11 cellular contexts compared by ENCODE assay signal in the genomic region with DNA sequence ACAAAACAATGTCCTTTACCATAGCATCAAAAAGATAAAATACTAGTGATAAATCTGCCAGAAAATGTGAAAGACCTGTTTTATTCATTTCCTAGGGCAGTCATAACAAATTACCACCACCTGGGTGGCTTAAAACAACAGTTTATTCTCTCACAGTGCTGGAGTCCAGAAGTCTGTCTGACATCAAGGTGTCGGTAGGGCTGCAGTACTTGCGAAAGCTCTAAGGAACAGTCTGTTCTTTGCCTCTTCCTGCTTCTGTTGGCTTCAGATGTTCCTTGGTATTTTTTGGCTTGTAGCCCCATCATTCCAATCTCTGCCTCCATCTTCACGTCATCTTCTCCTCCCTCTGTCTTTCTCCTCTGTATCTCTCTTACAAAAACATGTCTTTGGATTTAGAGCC. TPM values are rescaled to one million over a fixed set of nuclear protein-coding genes. Genes with fewer than 3 reads are reported as not detected.
A peak's percentile ranks its signal among the peaks of the same experiment; 100 is the strongest.
DNase-seq lines count a peak whose midpoint lies in the region; ATAC-seq and TF ChIP-seq lines count a peak whose summit lies in the region.
"Had no signal": no experiment of that assay in that cellular context is flagged by ENCODE, and none has a peak within 500 bp of the region (broad histone marks: within the 10 kb centered on the region; RNA-seq: fewer than 3 reads in every experiment).

No MANE protein-coding gene starts in this region.

- peaks cover 7% of the 10 kb centered on the region for H3K4me1 Mint-ChIP-seq in stimulated activated memory B cell treated with anti-CD40 and anti-IgM and Interleukin-4, amounts not matched to agents 10 μg/mL and 1 μg/mL and 100 μg/mL, for 72 hours

- H3K9me3 ChIP-seq in tibial nerve (no peaks in the 10 kb centered on the region), Karpas-422 (ENCODE audit: low read length) (no peaks in the 10 kb centered on the region)

- H3K27me3 ChIP-seq in tibial nerve: no peaks in the 10 kb centered on the region
- no peaks in the 10 kb centered on the region for H3K27me3 ChIP-seq in Karpas-422 (ENCODE audit: low read length)

- no peaks in the 10 kb centered on the region for H3K27me3 Mint-ChIP-seq in stimulated activated memory B cell treated with anti-CD40 and anti-IgM and Interleukin-4, amounts not matched to agents 10 μg/mL and 1 μg/mL and 100 μg/mL, for 72 hours

- no peaks in the 10 kb centered on the region for H3K36me3 Mint-ChIP-seq in stimulated activated memory B cell treated with anti-CD40 and anti-IgM and Interleukin-4, amounts not matched to agents 10 μg/mL and 1 μg/mL and 100 μg/mL, for 72 hours

- H3K9ac ChIP-seq in Karpas-422 (ENCODE audit: low read length): no peak overlapping the region

- no peak for ATAC-seq in stimulated activated memory B cell treated with anti-CD40 and anti-IgM and Interleukin-4, amounts not matched to agents 10 μg/mL and 1 μg/mL and 100 μg/mL, for 72 hours
- ATAC-seq: stimulated activated naive CD8-positive, alpha-beta T cell treated with anti-CD3 and anti-CD28 coated beads, Interleukin-15, Interleukin-2, amounts not matched to agents 100 U/mL and 50 U/mL, for 24 hours had no signal

- 23 to 27% methylated on average over 3 of the region's 3 CpGs for WGBS in tibial nerve, 2 donors

- H3K36me3 ChIP-seq in tibial nerve (no peaks in the 10 kb centered on the region), Karpas-422 (ENCODE audit: insufficient read depth, low read length) (no peaks in the 10 kb centered on the region)

- TF ChIP-seq POLR2A in tibial nerve (IDR thresholded peaks at IDR 0.05): no peak

- peaks cover 2% of the 10 kb centered on the region for H3K9me3 Mint-ChIP-seq in stimulated activated memory B cell treated with anti-CD40 and anti-IgM and Interleukin-4, amounts not matched to agents 10 μg/mL and 1 μg/mL and 100 μg/mL, for 72 hours

- H3K79me2 ChIP-seq in Karpas-422 (ENCODE audit: low read length): no peaks in the 10 kb centered on the region

- H3K9me2 ChIP-seq in Karpas-422 (replicated peaks; ENCODE audit: insufficient read depth, low read length): no peaks in the 10 kb centered on the region

- H3K27ac ChIP-seq in tibial nerve: peak overlapping the region; percentile 46 to 92 (median 74)
- H3K27ac ChIP-seq in Karpas-422 (ENCODE audit: low read length): no peak overlapping the region

- DNase-seq in epithelial cell of proximal tubule (ENCODE audit: low read depth) (peak; percentile 48), middle frontal gyrus (ENCODE audit: extremely low spot score, low spot score) (peak; percentile 15), tibial nerve (ENCODE audit: low spot score in 2 of 2) (peak; percentile 33 to 64), Karpas-422 (no peak), C1 segment of cervical spinal cord (lab: John Stamatoyannopoulos, UW) (no peak)
- DNase-seq in stimulated activated naive CD4-positive, alpha-beta T cell (lab: John Stamatoyannopoulos, UW): no peak
- DNase-seq: activated CD8-positive, alpha-beta memory T cell treated with anti-CD3 and anti-CD28 coated beads for 24 hours; cerebellar nuclear complex; stimulated activated naive CD8-positive, alpha-beta T cell treated with anti-CD3 and anti-CD28 coated beads, Interleukin-15, Interleukin-2, amounts not matched to agents 100 U/mL and 50 U/mL, for 24 hours had no signal

- TF ChIP-seq CTCF in epithelial cell of proximal tubule (conservative IDR thresholded peaks at IDR 0.05; ENCODE audit: low read depth, low read length) (no peak), tibial nerve (IDR thresholded peaks at IDR 0.05) (peak in 2 of 5 experiments; percentile 28 to 52)

- H2AFZ ChIP-seq in Karpas-422 (ENCODE audit: low read length): no peak overlapping the region

- no peak overlapping the region for H3K27ac Mint-ChIP-seq in stimulated activated memory B cell treated with anti-CD40 and anti-IgM and Interleukin-4, amounts not matched to agents 10 μg/mL and 1 μg/mL and 100 μg/mL, for 72 hours

- H3K4me2 ChIP-seq in Karpas-422 (ENCODE audit: low read depth, low read length, poor library complexity, severe bottlenecking): no peak overlapping the region

- H3K4me3 Mint-ChIP-seq in stimulated activated memory B cell treated with anti-CD40 and anti-IgM and Interleukin-4, amounts not matched to agents 10 μg/mL and 1 μg/mL and 100 μg/mL, for 72 hours: no peak overlapping the region

- H3K4me3 ChIP-seq in epithelial cell of proximal tubule (ENCODE audit: low read depth, low read length) (no peak overlapping the region), tibial nerve (no peak overlapping the region), Karpas-422 (ENCODE audit: low read length) (no peak overlapping the region)

- H3K4me1 ChIP-seq in tibial nerve (peaks cover 0 to 44% (median 21%) of the 10 kb centered on the region in 4 donors), Karpas-422 (ENCODE audit: low read length) (no peaks in the 10 kb centered on the region)

- H4K20me1 ChIP-seq in Karpas-422 (ENCODE audit: insufficient read depth, low read depth, low read length): no peaks in the 10 kb centered on the region

- peak; percentile 98 for TF ChIP-seq EP300 in tibial nerve (IDR thresholded peaks at IDR 0.05)

TF ChIP-seq in PFSK-1, 5 proteins besides CTCF, POLR2A, EP300 and RAD21:
- TF ChIP-seq TAF1 (IDR thresholded peaks at IDR 0.05; ENCODE audit: borderline replicate concordance, insufficient read depth, low read length) (peak; percentile 40; the same call in 1 of the 2 replicates), POLR2AphosphoS5 (IDR thresholded peaks at IDR 0.05; ENCODE audit: low read depth, low read length) (0 out of 2 replicates have a peak, but pooled peaks have one; percentile 38), FOXP2 (optimal IDR thresholded peaks at IDR 0.05; ENCODE audit: borderline replicate concordance, extremely low read depth, extremely low read length, insufficient read depth) (no peak), SIN3A (IDR thresholded peaks at IDR 0.05; ENCODE audit: borderline replicate concordance, insufficient read depth, low read length) (no peak)
- TF ChIP-seq, protein P1, sequence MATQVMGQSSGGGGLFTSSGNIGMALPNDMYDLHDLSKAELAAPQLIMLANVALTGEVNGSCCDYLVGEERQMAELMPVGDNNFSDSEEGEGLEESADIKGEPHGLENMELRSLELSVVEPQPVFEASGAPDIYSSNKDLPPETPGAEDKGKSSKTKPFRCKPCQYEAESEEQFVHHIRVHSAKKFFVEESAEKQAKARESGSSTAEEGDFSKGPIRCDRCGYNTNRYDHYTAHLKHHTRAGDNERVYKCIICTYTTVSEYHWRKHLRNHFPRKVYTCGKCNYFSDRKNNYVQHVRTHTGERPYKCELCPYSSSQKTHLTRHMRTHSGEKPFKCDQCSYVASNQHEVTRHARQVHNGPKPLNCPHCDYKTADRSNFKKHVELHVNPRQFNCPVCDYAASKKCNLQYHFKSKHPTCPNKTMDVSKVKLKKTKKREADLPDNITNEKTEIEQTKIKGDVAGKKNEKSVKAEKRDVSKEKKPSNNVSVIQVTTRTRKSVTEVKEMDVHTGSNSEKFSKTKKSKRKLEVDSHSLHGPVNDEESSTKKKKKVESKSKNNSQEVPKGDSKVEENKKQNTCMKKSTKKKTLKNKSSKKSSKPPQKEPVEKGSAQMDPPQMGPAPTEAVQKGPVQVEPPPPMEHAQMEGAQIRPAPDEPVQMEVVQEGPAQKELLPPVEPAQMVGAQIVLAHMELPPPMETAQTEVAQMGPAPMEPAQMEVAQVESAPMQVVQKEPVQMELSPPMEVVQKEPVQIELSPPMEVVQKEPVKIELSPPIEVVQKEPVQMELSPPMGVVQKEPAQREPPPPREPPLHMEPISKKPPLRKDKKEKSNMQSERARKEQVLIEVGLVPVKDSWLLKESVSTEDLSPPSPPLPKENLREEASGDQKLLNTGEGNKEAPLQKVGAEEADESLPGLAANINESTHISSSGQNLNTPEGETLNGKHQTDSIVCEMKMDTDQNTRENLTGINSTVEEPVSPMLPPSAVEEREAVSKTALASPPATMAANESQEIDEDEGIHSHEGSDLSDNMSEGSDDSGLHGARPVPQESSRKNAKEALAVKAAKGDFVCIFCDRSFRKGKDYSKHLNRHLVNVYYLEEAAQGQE (IDR thresholded peaks at IDR 0.05; ENCODE audit: insufficient read depth in 1 of 2, low read depth in 2 of 2, low read length in 2 of 2): peak in 1 of 2 experiments; percentile 31; a peak in 1 of 4 replicates

RNA-seq across cellular contexts. Expression of a gene that starts 51.0 kb away (rescaled TPM):
- polyA plus RNA-seq in PFSK-1 (2012; ENCODE audit: insufficient read length, low read depth): 11.9 TPM
- total RNA-seq in epithelial cell of proximal tubule (5.4 and 7.8 TPM in 2 replicates), tibial nerve (10 to 100 TPM; 43.8 to 80.2 (median 65.3) TPM)
- total RNA-seq in Karpas-422 (2014; rRNA removed; shearing (Covaris generic); ENCODE audit: low replicate concordance): 1.5 and 2.3 TPM in 2 replicates

Comparison
In these comparisons a context has a peak if more than half of its experiments do, and no peak if none do; other contexts are left out.
1. DNase-seq: peak in epithelial cell of proximal tubule (single experiment), middle frontal gyrus (single experiment) and tibial nerve (2 of 2); none in Karpas-422 (single experiment), stimulated activated naive CD4-positive, alpha-beta T cell (0 of 6) and C1 segment of cervical spinal cord (0 of 14).